ENCODE assay signal across 19 cellular contexts in the genomic region with DNA sequence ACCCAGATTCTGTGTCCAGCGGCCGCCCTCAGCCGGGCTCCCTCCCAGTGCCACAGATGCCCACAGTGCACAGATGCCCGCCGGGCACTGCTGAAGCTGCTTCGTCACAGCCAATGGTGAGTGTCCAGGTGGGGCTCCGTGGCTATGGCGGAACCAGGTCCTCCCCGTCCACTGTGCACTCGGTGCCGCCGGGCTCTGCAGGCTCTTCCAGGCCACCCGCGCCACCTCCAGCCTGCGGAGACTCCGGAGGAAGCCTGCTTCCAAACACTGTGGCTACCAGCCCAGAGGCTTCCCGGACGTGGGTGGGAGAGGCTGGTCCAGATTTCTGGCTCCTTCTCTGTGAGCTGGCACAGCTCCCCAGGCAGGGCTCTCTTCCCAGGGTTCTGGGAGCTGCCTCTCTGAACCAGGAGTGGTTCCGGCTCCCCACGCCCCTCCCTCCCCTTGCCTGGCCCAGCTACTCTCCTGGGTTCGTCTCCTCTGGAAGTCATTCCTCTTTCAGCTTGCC. TPM values are rescaled to one million over a fixed set of nuclear protein-coding genes. Genes with fewer than 3 reads are reported as not detected.
DNase-seq lines count a peak whose midpoint lies in the region; ATAC-seq and TF ChIP-seq lines count a peak whose summit lies in the region.
"Had no signal": no experiment of that assay in that cellular context is flagged by ENCODE, and none has a peak within 500 bp of the region (broad histone marks: within the 10 kb centered on the region; RNA-seq: fewer than 3 reads in every experiment).

No MANE protein-coding gene starts in this region.

- POLR2A ChIA-PET in RWPE1 (lab: Yijun Ruan, JAX; ENCODE audit: low non-redundant PET) = interaction anchor here (0.6 kb wide), 1 partner anchor 10 kb away, joined by 3 read pairs; no protein-coding TSS in a partner anchor
- POLR2A ChIA-PET in T-cell (lab: Charles Lee) = interaction anchor here in 1 of 2 donors (0.6 kb wide), 1 partner anchor 620 kb away, joined by 5 read pairs; no protein-coding TSS in a partner anchor

- H3K4me3 Mint-ChIP-seq in T-cell = no peak overlapping the region
- H3K4me3 Mint-ChIP-seq: activated CD8-positive, alpha-beta memory T cell treated with anti-CD3 and anti-CD28 coated beads, Interleukin-2, amount 10 ng/mL, durations not matched to agents 7 days and 5 days; activated naive CD8-positive, alpha-beta T cell treated with anti-CD3 and anti-CD28 coated beads, Interleukin-2, amount 10 ng/mL, durations not matched to agents 7 days and 5 days had no signal

- no peaks in the 10 kb centered on the region for H3K36me3 Mint-ChIP-seq in T-cell
- H3K36me3 Mint-ChIP-seq: activated CD8-positive, alpha-beta memory T cell treated with anti-CD3 and anti-CD28 coated beads, Interleukin-2, amount 10 ng/mL, durations not matched to agents 7 days and 5 days; activated naive CD8-positive, alpha-beta T cell treated with anti-CD3 and anti-CD28 coated beads, Interleukin-2, amount 10 ng/mL, durations not matched to agents 7 days and 5 days; naive B cell had no signal

- no peak overlapping the region for H3K27ac Mint-ChIP-seq in T-cell
- H3K27ac Mint-ChIP-seq: activated CD8-positive, alpha-beta memory T cell treated with anti-CD3 and anti-CD28 coated beads, Interleukin-2, amount 10 ng/mL, durations not matched to agents 7 days and 5 days; activated naive CD8-positive, alpha-beta T cell treated with anti-CD3 and anti-CD28 coated beads, Interleukin-2, amount 10 ng/mL, durations not matched to agents 7 days and 5 days had no signal

- CTCF ChIA-PET in RWPE1 (lab: Yijun Ruan, JAX) = interaction anchor here (0.6 kb wide), 1 partner anchor 98 kb away, joined by 4 read pairs; the partner anchor contains the start of gene DCXR
- CTCF ChIA-PET in T-cell (lab: Charles Lee) = no interaction called here

- ATAC-seq in T-cell (replicated peaks in 1 of 4) = no peak
- ATAC-seq in GM21381 (IDR thresholded peaks at IDR 0.05; ENCODE audit: unreplicated experiment) = no peak
- ATAC-seq: activated CD8-positive, alpha-beta memory T cell treated with anti-CD3 and anti-CD28 coated beads, Interleukin-2, amount 10 ng/mL, durations not matched to agents 7 days and 5 days; SK-N-SH treated with all-trans-retinoic acid at 6 μM for 48 hours had no signal

- peaks cover 0 to 7% of the 10 kb centered on the region in 2 donors for H3K27me3 Mint-ChIP-seq in T-cell

- no peak overlapping the region for H3K4me3 ChIP-seq in fibroblast of the aortic adventitia (ENCODE audit: low read depth, low read length)
- H3K4me3 ChIP-seq: smooth muscle cell had no signal

- no peaks in the 10 kb centered on the region for H3K9me3 Mint-ChIP-seq in T-cell
- H3K9me3 Mint-ChIP-seq: activated naive CD8-positive, alpha-beta T cell treated with anti-CD3 and anti-CD28 coated beads, Interleukin-2, amount 10 ng/mL, durations not matched to agents 7 days and 5 days; naive B cell had no signal

- H3K27ac ChIP-seq in RWPE1 = peak overlapping the region; percentile 15
- peak overlapping the region; percentile 69 for H3K27ac ChIP-seq in temporal lobe (ENCODE audit: low read depth, low read length)

- H3K4me1 Mint-ChIP-seq in T-cell = peaks cover 5 to 7% (median 6%) of the 10 kb centered on the region in 3 donors

- DNase-seq in RWPE1 (ENCODE audit: low spot score) (no peak), fibroblast of the aortic adventitia (ENCODE audit: low read depth) (peak; percentile 87), middle frontal gyrus (ENCODE audit: extremely low spot score, low spot score) (peak; percentile 67), T-cell (no peak), ecto neural progenitor cell (ENCODE audit: low spot score) (no peak)
- no peak for DNase-seq in stimulated activated CD4-positive, alpha-beta T cell treated with anti-CD3 and anti-CD28 coated beads, Interleukin-12 subunit alpha, Interleukin-12 subunit beta, amount 100 ng/mL, for 4 hours
- DNase-seq: activated CD8-positive, alpha-beta memory T cell treated with anti-CD3 and anti-CD28 coated beads, Interleukin-2, amount 10 ng/mL, durations not matched to agents 7 days and 5 days; activated naive CD8-positive, alpha-beta T cell treated with anti-CD3 and anti-CD28 coated beads, Interleukin-2, amount 10 ng/mL, durations not matched to agents 7 days and 5 days; Calu3; cortex of kidney; MV-4-11; naive B cell; NCI-H2171 treated with DMSO at 0.1 percent for 48 hours had no signal

- TF ChIP-seq CTCF in RWPE1 (conservative IDR thresholded peaks at IDR 0.05; ENCODE audit: low read depth) = no peak
- TF ChIP-seq CTCF in fibroblast of the aortic adventitia (IDR thresholded peaks at IDR 0.05; ENCODE audit: insufficient read depth, low read length) = no peak

RNA-seq across cellular contexts. Expression of gene PYCR1, which starts 2.8 kb away (rescaled TPM):
- total RNA-seq in fibroblast of the aortic adventitia (ENCODE audit: low replicate concordance) (16.9 and 91.0 TPM in 2 replicates), temporal lobe (13.8 TPM), T-cell (10 to 100 TPM in 2 of 5 donors, 1 to 10 TPM in 2, under 1 TPM in 1; 0.93 to 15.4 (median 8.2) TPM)

RNA-seq across cellular contexts. Expression of gene MYADML2, which starts 7.1 kb away (rescaled TPM):
- total RNA-seq in fibroblast of the aortic adventitia (ENCODE audit: low replicate concordance) (not detected in 2 replicates), temporal lobe (not detected), T-cell (not detected)
- total RNA-seq: activated CD8-positive, alpha-beta memory T cell treated with anti-CD3 and anti-CD28 coated beads, Interleukin-2, amount 10 ng/mL, durations not matched to agents 7 days and 5 days; activated naive CD8-positive, alpha-beta T cell treated with anti-CD3 and anti-CD28 coated beads, Interleukin-2, amount 10 ng/mL, durations not matched to agents 7 days and 5 days; Calu3; fibroblast of villous mesenchyme; kidney epithelial cell; smooth muscle cell had no signal

RNA-seq across cellular contexts. Expression of gene MAFG, which starts 12.4 kb away (rescaled TPM):
- total RNA-seq in fibroblast of the aortic adventitia (ENCODE audit: low replicate concordance) = 19.1 and 28.0 TPM in 2 replicates
- total RNA-seq in temporal lobe = 11.3 TPM
- total RNA-seq in T-cell = 10 to 100 TPM; 10.6 to 24.8 (median 18.8) TPM

RNA-seq across cellular contexts. Expression of gene NOTUM, which starts 21.1 kb away (rescaled TPM):
- 0.09 TPM in 1 of 2 replicates, not detected in the other for total RNA-seq in fibroblast of the aortic adventitia (ENCODE audit: low replicate concordance)
- 0.25 TPM for total RNA-seq in temporal lobe
- total RNA-seq in T-cell = under 1 TPM in 3 of 5 donors, not detected in 2; 0.13 to 0.33 (median 0.29) TPM
- total RNA-seq: Calu3 had no signal

RNA-seq across cellular contexts. Expression of gene SIRT7, which starts 22.0 kb away (rescaled TPM):
- total RNA-seq in fibroblast of the aortic adventitia (ENCODE audit: low replicate concordance) (12.7 and 18.1 TPM in 2 replicates), temporal lobe (8.6 TPM), T-cell (10 to 100 TPM; 54.3 to 96.2 (median 77.4) TPM)

Comparison
In these comparisons a context has a peak if more than half of its experiments do, and no peak if none do; other contexts are left out.
1. DNase-seq: peak in fibroblast of the aortic adventitia (single experiment) and middle frontal gyrus (single experiment); none in RWPE1 (single experiment), stimulated activated CD4-positive, alpha-beta T cell treated with anti-CD3 and anti-CD28 coated beads, Interleukin-12 subunit alpha, Interleukin-12 subunit beta, amount 100 ng/mL, for 4 hours (single experiment), T-cell (0 of 34) and ecto neural progenitor cell (single experiment).